In the genomic region with DNA sequence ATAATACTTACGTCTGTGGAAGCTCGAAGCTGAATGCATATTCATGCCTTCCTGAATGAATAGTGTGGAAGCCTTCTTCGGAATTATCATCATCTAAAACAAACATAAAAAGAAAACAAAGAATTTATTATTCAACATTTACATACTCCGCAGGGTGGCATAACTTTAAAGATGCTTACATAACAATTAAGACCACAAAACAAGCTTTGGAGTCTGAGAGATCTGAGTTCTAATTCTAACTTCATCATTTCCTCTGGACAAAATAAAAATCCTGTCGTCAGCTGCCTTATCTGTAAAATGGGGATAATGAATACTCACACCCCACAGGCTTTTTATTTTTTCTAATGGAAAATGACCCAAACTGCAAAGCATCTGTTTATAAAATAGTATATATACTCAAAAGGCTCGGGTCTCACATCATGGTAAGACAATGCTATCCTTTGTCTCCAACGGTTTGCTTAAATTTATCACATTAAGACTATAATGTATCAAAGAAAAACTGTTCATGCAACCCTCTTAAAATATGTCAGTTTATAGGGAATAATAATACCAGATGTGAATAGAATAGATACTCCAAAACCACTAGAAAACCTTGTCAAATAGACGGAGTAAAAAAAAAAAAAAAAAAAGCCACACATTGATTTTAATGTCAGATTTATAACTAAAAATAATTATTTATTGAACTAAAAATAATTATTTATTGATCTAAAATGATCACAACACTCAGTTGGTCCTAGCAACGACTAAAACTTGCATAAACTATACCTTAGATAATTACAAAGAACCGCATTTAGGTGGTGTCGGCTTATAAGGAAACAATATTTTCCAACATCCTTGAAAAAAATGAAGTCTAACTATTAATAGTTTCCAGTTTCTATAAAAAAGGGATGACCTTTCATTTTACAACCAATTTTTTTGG, we compare ENCODE assay signal across 8 cellular contexts. TPM values are rescaled to one million over a fixed set of nuclear protein-coding genes. Genes with fewer than 3 reads are reported as not detected.
DNase-seq lines count a peak whose midpoint lies in the region; ATAC-seq, FAIRE-seq and TF ChIP-seq lines count a peak whose summit lies in the region.

No MANE protein-coding gene starts in this region.

- H3K4me1 ChIP-seq in A549, result peaks cover 28% of the 10 kb centered on the region; the same call in 2 of the 3 replicates
- no peaks in the 10 kb centered on the region for H3K4me1 ChIP-seq in urinary bladder (ENCODE audit: insufficient read depth)

- ATAC-seq in A549, result no peak

- TF ChIP-seq POLR2A in A549 (IDR thresholded peaks at IDR 0.05; ENCODE audit: low read length) (no peak), lower leg skin (IDR thresholded peaks at IDR 0.05) (no peak)

- 3% methylated on average over 11 of the region's 11 CpGs for WGBS in A549 (ENCODE audit: missing lambda C conversion rate)
- WGBS in lower leg skin, 2 donors, result 23 to 25% methylated on average over 11 of the region's 11 CpGs
- whole genome bisulfite sequencing in urinary bladder, result 47% methylated on average over 11 of the region's 11 CpGs

- no peak for TF ChIP-seq RAD21 in A549 (conservative IDR thresholded peaks at IDR 0.05 in 1 of 2, IDR thresholded peaks at IDR 0.05 in 1 of 2)

- peak overlapping the region; percentile 91 to 96 for H3K27ac ChIP-seq in A549
- H3K27ac ChIP-seq in angular gyrus (ENCODE audit: low read depth, low read length), result peak overlapping the region; percentile 99
- peak overlapping the region; percentile 97 for H3K27ac ChIP-seq in urinary bladder (ENCODE audit: low read depth)

- H3K4me3 ChIP-seq in A549 (peak overlapping the region; percentile 60), HFF-Myc (replicated peaks; ENCODE audit: low read depth, low read length) (peak overlapping the region; percentile 95), lower leg skin (ENCODE audit: low read depth, poor library complexity, severe bottlenecking) (peak overlapping the region; percentile 43), urinary bladder (ENCODE audit: low read depth, low read length) (no peak overlapping the region)

- H3K4me2 ChIP-seq in A549, result peak overlapping the region; percentile 85

- H3K36me3 ChIP-seq in urinary bladder (ENCODE audit: insufficient read depth), result no peaks in the 10 kb centered on the region

- no peak for TF ChIP-seq EP300 in A549 (IDR thresholded peaks at IDR 0.05)

- intact Hi-C loops in lower leg skin (cut with DNase I; ENCODE audit: low total_unique reads), result no loop called here

- DNase-seq in A549 (ENCODE audit: low read depth in 1 of 2, low spot score in 1 of 2) (no peak), HFF-Myc (ENCODE audit: extremely low read depth, low read depth) (no peak), lower leg skin (ENCODE audit: low spot score in 2 of 2) (no peak), NOMO-1 (lab: John Stamatoyannopoulos, UW; ENCODE audit: unreplicated experiment in 2 of 2) (no peak), COLO829 (ENCODE audit: low spot score) (no peak)
- DNase-seq in stimulated activated CD4-positive, alpha-beta T cell treated with anti-CD3 and anti-CD28 coated beads, Interleukin-1b, Interleukin-23, amount 100 ng/mL, for 48 hours, result no peak

- peak; percentile 54 for FAIRE-seq in A549 (lab: Jason Lieb, UNC)

- no peaks in the 10 kb centered on the region for H3K9me3 ChIP-seq in A549

- POLR2A ChIA-PET in A549 (lab: Yijun Ruan, JAX), result interaction anchor here (0.9 to 2.2 kb wide), 9 partner anchors 7 to 396 kb away, joined by 3 to 57 read pairs (median 14); no protein-coding TSS in a partner anchor

- CTCF ChIA-PET in A549 (lab: Yijun Ruan, JAX), result interaction anchor here (0.6 to 2.0 kb wide), 4 partner anchors 98 to 512 kb away, joined by 3 to 6 read pairs (median 4); no protein-coding TSS in a partner anchor

- TF ChIP-seq CTCF in A549 (IDR thresholded peaks at IDR 0.05), result no peak
- TF ChIP-seq CTCF in HFF-Myc (IDR thresholded peaks at IDR 0.05; ENCODE audit: low read depth, low read length, missing control alignments), result no peak
- TF ChIP-seq CTCF in lower leg skin (IDR thresholded peaks at IDR 0.05), result no peak

TF ChIP-seq in A549, 52 proteins besides CTCF, POLR2A, EP300 and RAD21:
- TF ChIP-seq, protein P1, sequence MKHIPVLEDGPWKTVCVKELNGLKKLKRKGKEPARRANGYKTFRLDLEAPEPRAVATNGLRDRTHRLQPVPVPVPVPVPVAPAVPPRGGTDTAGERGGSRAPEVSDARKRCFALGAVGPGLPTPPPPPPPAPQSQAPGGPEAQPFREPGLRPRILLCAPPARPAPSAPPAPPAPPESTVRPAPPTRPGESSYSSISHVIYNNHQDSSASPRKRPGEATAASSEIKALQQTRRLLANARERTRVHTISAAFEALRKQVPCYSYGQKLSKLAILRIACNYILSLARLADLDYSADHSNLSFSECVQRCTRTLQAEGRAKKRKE (CRISPR knock-in tag; IDR thresholded peaks at IDR 0.05; ENCODE audit: low read depth), result no peak
- TF ChIP-seq, protein P2, sequence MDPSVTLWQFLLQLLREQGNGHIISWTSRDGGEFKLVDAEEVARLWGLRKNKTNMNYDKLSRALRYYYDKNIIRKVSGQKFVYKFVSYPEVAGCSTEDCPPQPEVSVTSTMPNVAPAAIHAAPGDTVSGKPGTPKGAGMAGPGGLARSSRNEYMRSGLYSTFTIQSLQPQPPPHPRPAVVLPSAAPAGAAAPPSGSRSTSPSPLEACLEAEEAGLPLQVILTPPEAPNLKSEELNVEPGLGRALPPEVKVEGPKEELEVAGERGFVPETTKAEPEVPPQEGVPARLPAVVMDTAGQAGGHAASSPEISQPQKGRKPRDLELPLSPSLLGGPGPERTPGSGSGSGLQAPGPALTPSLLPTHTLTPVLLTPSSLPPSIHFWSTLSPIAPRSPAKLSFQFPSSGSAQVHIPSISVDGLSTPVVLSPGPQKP (IDR thresholded peaks at IDR 0.05; ENCODE audit: low read depth, low read length), result no peak
- no peak for TF ChIP-seq NFE2L2 (conservative IDR thresholded peaks at IDR 0.05; ENCODE audit: low read length)
- TF ChIP-seq SREBF2 (IDR thresholded peaks at IDR 0.05), result no peak
- no peak for TF ChIP-seq HEYL (CRISPR knock-in tag; IDR thresholded peaks at IDR 0.05)
- no peak for TF ChIP-seq RFX5 (IDR thresholded peaks at IDR 0.05)
- peak; percentile 40; the same call in 1 of the 2 replicates for TF ChIP-seq KDM1A (IDR thresholded peaks at IDR 0.05; ENCODE audit: low read depth)

RNA-seq across cellular contexts. Expression of a gene that starts 4.2 kb away (rescaled TPM):
- polyA plus RNA-seq in A549 (2011; rRNA removed) (32.4 and 36.3 TPM in 2 replicates), A549 (2017; fragmentation: RNase III; extraction: RNeasy Plus Mini Kit Qiagen cat#74134 plus additional on column Dnase treatment) (8.0 to 9.9 TPM (median 9.6 TPM) in 3 replicates), urinary bladder (24.4 TPM)
- polyA plus RNA-seq in A549 (2012; cell fraction: cytosol; rRNA removed), result 6.1 and 7.0 TPM in 2 replicates
- 6.6 and 9.2 TPM in 2 replicates for polyA plus RNA-seq in A549 (2012; cell fraction: nucleus; rRNA removed)
- 82.3 and 82.9 TPM in 2 replicates for polyA minus RNA-seq in A549 (2011; rRNA and poly(A)+ RNA removed)
- total RNA-seq in lower leg skin (100 to 1,000 TPM in 1 of 4 donors, 10 to 100 TPM in 3; 67.1 to 119 (median 76.1) TPM), urinary bladder (261 TPM)
